In genomic region chr15:59256538-59256937, GRCh38 we compare ENCODE assay signal across 22 cellular contexts. TPM values are rescaled to one million over a fixed set of nuclear protein-coding genes. Genes with fewer than 3 reads are reported as not detected.
DNase-seq lines count a peak whose midpoint lies in the region; ATAC-seq and TF ChIP-seq lines count a peak whose summit lies in the region.
"Had no signal": no experiment of that assay in that cellular context is flagged by ENCODE, and none has a peak within 500 bp of the region (broad histone marks: within the 10 kb centered on the region; RNA-seq: fewer than 3 reads in every experiment).

No MANE protein-coding gene starts in this region.

- peak; percentile 61 for DNase-seq in Calu3
- DNase-seq in HT-29 (ENCODE audit: low spot score) = peak; percentile 53
- no peak for DNase-seq in epithelial cell of prostate (ENCODE audit: low read depth, low spot score)
- DNase-seq in trophoblast cell = peak; percentile 87 to 94
- DNase-seq in NCI-H1694 treated with DMSO at 0.1 percent for 48 hours (lab: John Stamatoyannopoulos, UW) = no peak
- DNase-seq in NCI-H446 treated with DMSO at 0.1 percent for 48 hours (lab: John Stamatoyannopoulos, UW) = no peak
- DNase-seq: adrenal gland, cortex of kidney, glutamatergic neuron, KG1, left cardiac atrium, NCI-H187, NCI-H774 had no signal

- H3K9ac ChIP-seq in trophoblast cell (ENCODE audit: low read length) = no peak overlapping the region

- no peak overlapping the region for H2BK120ac ChIP-seq in trophoblast cell (ENCODE audit: insufficient read depth, low read length, poor library complexity)

- H3K27me3 ChIP-seq in trophoblast cell (ENCODE audit: insufficient read depth, low read length) = no peaks in the 10 kb centered on the region
- H3K27me3 ChIP-seq: adrenal gland, right atrium auricular region, vagina had no signal

- peak overlapping the region; percentile 1 for H3K27ac ChIP-seq in epithelial cell of prostate
- no peak overlapping the region for H3K27ac ChIP-seq in trophoblast cell (ENCODE audit: low read depth, low read length)
- H3K27ac ChIP-seq: adrenal gland, right atrium auricular region, vagina had no signal

- H2BK12ac ChIP-seq in trophoblast cell (ENCODE audit: low read length) = no peak overlapping the region

- no peak overlapping the region for H2AK5ac ChIP-seq in trophoblast cell (ENCODE audit: low read length)

- no peaks in the 10 kb centered on the region for H3K27me3 Mint-ChIP-seq in Calu3 (ENCODE audit: unreplicated experiment)
- H3K27me3 Mint-ChIP-seq: natural killer cell treated with Interleukin-12 subunit alpha and Interleukin-12 subunit beta and Interleukin-15 and Interleukin-18, amount 100 ng/mL, for 72 hours; T-cell had no signal

- H2AFZ ChIP-seq in trophoblast cell (ENCODE audit: insufficient read depth, low read length, poor library complexity) = no peak overlapping the region

- no peak for TF ChIP-seq CTCF in Calu3 (IDR thresholded peaks at IDR 0.05; ENCODE audit: unreplicated experiment)

- H3K4me2 ChIP-seq in trophoblast cell (ENCODE audit: low read length) = no peak overlapping the region

- H3K79me2 ChIP-seq in trophoblast cell (ENCODE audit: control insufficient read depth, insufficient read depth, low read length, poor library complexity) = no peaks in the 10 kb centered on the region

- CTCF ChIA-PET in Calu3 (lab: Charles Lee) = interaction anchor here (0.7 to 1.7 kb wide), 4 partner anchors 9 to 73 kb away, joined by 3 to 6 read pairs (median 3); no protein-coding TSS in a partner anchor

- no peaks in the 10 kb centered on the region for H3K9me3 Mint-ChIP-seq in Calu3 (ENCODE audit: low read depth, unreplicated experiment)
- H3K9me3 Mint-ChIP-seq: CD8-positive, alpha-beta memory T cell; natural killer cell treated with Interleukin-12 subunit alpha and Interleukin-12 subunit beta and Interleukin-15 and Interleukin-18, amount 100 ng/mL, for 72 hours; T-cell had no signal

- ATAC-seq in GM18867 (IDR thresholded peaks at IDR 0.05; ENCODE audit: unreplicated experiment) = no peak
- ATAC-seq: left cardiac atrium had no signal

- H3K18ac ChIP-seq in trophoblast cell (ENCODE audit: low read length) = no peak overlapping the region

- no peak overlapping the region for H3K4ac ChIP-seq in trophoblast cell (ENCODE audit: low read depth, low read length)

- H3K23ac ChIP-seq in trophoblast cell (ENCODE audit: low read length) = no peak overlapping the region

- WGBS in trophoblast cell (ENCODE audit: extremely low coverage, insufficient coverage, insufficient read length) = no CpG with 5 or more reads among the region's 6 CpGs

- no peak overlapping the region for H4K91ac ChIP-seq in trophoblast cell (ENCODE audit: low read depth, low read length)

- peaks cover 59% of the 10 kb centered on the region for H3K4me1 Mint-ChIP-seq in Calu3 (ENCODE audit: low read depth, unreplicated experiment)

- H3K9me3 ChIP-seq in trophoblast cell (ENCODE audit: insufficient read depth, low read depth, low read length) = no peaks in the 10 kb centered on the region
- H3K9me3 ChIP-seq: adrenal gland, right atrium auricular region, vagina had no signal

- intact Hi-C loops in Calu3 (cut with micrococcal nuclease; ENCODE audit: unreplicated experiment) = loop anchor here (1.0 to 5.0 kb wide), 2 partner anchors 18 to 36 kb away; no protein-coding TSS in a partner anchor

- H3K27ac Mint-ChIP-seq in Calu3 (ENCODE audit: unreplicated experiment) = peak overlapping the region; percentile 98
- H3K27ac Mint-ChIP-seq: activated CD4-positive, alpha-beta T cell treated with anti-CD3 and anti-CD28 coated beads for 36 hours; T-cell had no signal

- H3K4me3 ChIP-seq in trophoblast cell (ENCODE audit: low read depth, low read length) = no peak overlapping the region
- H3K4me3 ChIP-seq: adrenal gland, right atrium auricular region, vagina had no signal

- H2BK5ac ChIP-seq in trophoblast cell (ENCODE audit: low read depth, low read length, poor library complexity) = no peak overlapping the region

- peak overlapping the region; percentile 42 for H3K4me3 Mint-ChIP-seq in Calu3 (ENCODE audit: low read depth, unreplicated experiment)
- H3K4me3 Mint-ChIP-seq: activated CD4-positive, alpha-beta T cell treated with anti-CD3 and anti-CD28 coated beads for 36 hours; CD8-positive, alpha-beta memory T cell; natural killer cell treated with Interleukin-12 subunit alpha and Interleukin-12 subunit beta and Interleukin-15 and Interleukin-18, amount 100 ng/mL, for 72 hours; T-cell had no signal

- H3K79me1 ChIP-seq in trophoblast cell (ENCODE audit: low read length) = peaks cover 1% of the 10 kb centered on the region

- no peaks in the 10 kb centered on the region for H3K4me1 ChIP-seq in trophoblast cell (ENCODE audit: control insufficient read depth in 1 of 2, insufficient read depth in 2 of 2, low read length in 2 of 2)
- H3K4me1 ChIP-seq: adrenal gland, right atrium auricular region, vagina had no signal

- no TSS peak for BruUV-seq in Calu3 (replicated peaks; lab: Mats Ljungman, UMichigan)

- H4K8ac ChIP-seq in trophoblast cell (ENCODE audit: low read depth, low read length) = no peak overlapping the region

- H3K36me3 ChIP-seq in trophoblast cell (ENCODE audit: control insufficient read depth in 1 of 2, insufficient read depth in 2 of 2, low read length in 2 of 2) = no peaks in the 10 kb centered on the region
- H3K36me3 ChIP-seq: adrenal gland, vagina had no signal

- peaks cover 88% of the 10 kb centered on the region for H3K36me3 Mint-ChIP-seq in Calu3 (ENCODE audit: insufficient read depth, unreplicated experiment)
- H3K36me3 Mint-ChIP-seq: CD8-positive, alpha-beta memory T cell; natural killer cell treated with Interleukin-12 subunit alpha and Interleukin-12 subunit beta and Interleukin-15 and Interleukin-18, amount 100 ng/mL, for 72 hours; T-cell had no signal

- no peak overlapping the region for H3K14ac ChIP-seq in trophoblast cell (ENCODE audit: low read length)

- H4K12ac ChIP-seq in trophoblast cell (ENCODE audit: low read depth, low read length) = no peak overlapping the region

RNA-seq across cellular contexts. Expression of gene LDHAL6B, which starts 49.9 kb away (rescaled TPM):
- total RNA-seq in Calu3 (2022) = not detected in 2 replicates
- total RNA-seq in HT-29 (2014; rRNA removed; shearing (Covaris generic)) = not detected in 2 replicates
- polyA plus RNA-seq in trophoblast cell (2013) = 0.03 and 0.06 TPM in 2 replicates
- total RNA-seq: activated CD4-positive, alpha-beta T cell treated with anti-CD3 and anti-CD28 coated beads for 36 hours; adrenal gland; bronchial epithelial cell; CD8-positive, alpha-beta memory T cell; left cardiac atrium; natural killer cell treated with Interleukin-12 subunit alpha and Interleukin-12 subunit beta and Interleukin-15 and Interleukin-18, amount 100 ng/mL, for 72 hours; osteocyte; right atrium auricular region; T-cell; vagina had no signal
- polyA plus RNA-seq: adrenal gland; CD8-positive, alpha-beta memory T cell had no signal

Comparison
In these comparisons a context has a peak if more than half of its experiments do, and no peak if none do; other contexts are left out.
1. DNase-seq: peak in Calu3 (single experiment), HT-29 (single experiment) and trophoblast cell (2 of 2); none in epithelial cell of prostate (single experiment), NCI-H1694 treated with DMSO at 0.1 percent for 48 hours (single experiment) and NCI-H446 treated with DMSO at 0.1 percent for 48 hours (single experiment).